ENCODE assay signal across 11 cellular contexts in genomic region chr14:102187044-102187443, GRCh38. TPM values are rescaled to one million over a fixed set of nuclear protein-coding genes. Genes with fewer than 3 reads are reported as not detected.
DNase-seq lines count a peak whose midpoint lies in the region; ATAC-seq and TF ChIP-seq lines count a peak whose summit lies in the region.
"Had no signal": no experiment of that assay in that cellular context is flagged by ENCODE, and none has a peak within 500 bp of the region (broad histone marks: within the 10 kb centered on the region; RNA-seq: fewer than 3 reads in every experiment).

No MANE protein-coding gene starts in this region.

- H3K27me3 ChIP-seq in kidney epithelial cell (ENCODE audit: control insufficient read depth, insufficient read depth, low read length) (no peaks in the 10 kb centered on the region), upper lobe of left lung (no peaks in the 10 kb centered on the region)

- DNase-seq in Right ventricle myocardium superior (no peak), left ventricle myocardium superior (no peak), kidney epithelial cell (ENCODE audit: low read depth) (peak; percentile 37), upper lobe of left lung (no peak)
- DNase-seq in activated CD4-positive, alpha-beta T cell treated with anti-CD3 and anti-CD28 coated beads, Interleukin-2, amount 50 U/mL, for 48 hours, result no peak
- DNase-seq: activated T-cell treated with anti-CD3 and anti-CD28 coated beads, Interleukin-2, amount 50 U/mL, for 4 hours; NCI-H1436; stimulated activated naive B cell treated with anti-CD40 and anti-IgM and Interleukin-4, amounts not matched to agents 10 μg/mL and 1 μg/mL and 100 μg/mL, for 72 hours had no signal

- no peak for TF ChIP-seq CTCF in kidney epithelial cell (IDR thresholded peaks at IDR 0.05; ENCODE audit: insufficient read depth, low read length, poor library complexity, severe bottlenecking)
- no peak for TF ChIP-seq CTCF in upper lobe of left lung (IDR thresholded peaks at IDR 0.05)

- no peaks in the 10 kb centered on the region for H3K36me3 ChIP-seq in kidney epithelial cell (ENCODE audit: control insufficient read depth, insufficient read depth, low read length)
- H3K36me3 ChIP-seq in upper lobe of left lung, result no peaks in the 10 kb centered on the region

- 49 to 58% methylated on average over 3 of the region's 3 CpGs for WGBS in upper lobe of left lung, 2 donors

- no peak for TF ChIP-seq POLR2A in upper lobe of left lung (IDR thresholded peaks at IDR 0.05)

- ATAC-seq in Right ventricle myocardium superior (ENCODE audit: poor library complexity) (peak; percentile 8), left ventricle myocardium superior (no peak), upper lobe of left lung (ENCODE audit: low FRiP score in 2 of 2) (peak; percentile 47 to 82), GM19452 (IDR thresholded peaks at IDR 0.05; ENCODE audit: unreplicated experiment) (no peak), HG02588 (IDR thresholded peaks at IDR 0.05; ENCODE audit: unreplicated experiment) (no peak)
- ATAC-seq: activated T-cell treated with anti-CD3 and anti-CD28 coated beads, Interleukin-2, amount 50 U/mL, for 4 hours; stimulated activated naive B cell treated with anti-CD40 and anti-IgM and Interleukin-4, amounts not matched to agents 10 μg/mL and 1 μg/mL and 100 μg/mL, for 72 hours had no signal

- peak overlapping the region; percentile 82 for H3K27ac ChIP-seq in angular gyrus (ENCODE audit: low read depth, low read length)
- peak overlapping the region in 3 of 4 donors; percentile 36 to 45 (median 44) for H3K27ac ChIP-seq in upper lobe of left lung

- no peak for TF ChIP-seq EP300 in upper lobe of left lung (IDR thresholded peaks at IDR 0.05)

- no peaks in the 10 kb centered on the region for H3K9me3 ChIP-seq in upper lobe of left lung

- H3K4me3 ChIP-seq in kidney epithelial cell (ENCODE audit: low read depth, low read length), result no peak overlapping the region
- H3K4me3 ChIP-seq in upper lobe of left lung, result no peak overlapping the region

- intact Hi-C loops in Right ventricle myocardium superior (cut with DNase I) (no loop called here), left ventricle myocardium superior (cut with micrococcal nuclease) (no loop called here)

- H3K4me1 ChIP-seq in upper lobe of left lung, result peaks cover 18 to 33% (median 25%) of the 10 kb centered on the region in 4 donors

RNA-seq across cellular contexts. Expression of gene WDR20, which starts 47.3 kb away (rescaled TPM):
- total RNA-seq in Right ventricle myocardium superior, result 19.2 TPM
- total RNA-seq in left ventricle myocardium superior, result 20.5 TPM
- total RNA-seq in kidney epithelial cell, result 14.0 and 16.2 TPM in 2 replicates
- 10 to 100 TPM; 16.3 to 28.8 (median 20.6) TPM for total RNA-seq in upper lobe of left lung

Comparison
In these comparisons a context has a peak if more than half of its experiments do, and no peak if none do; other contexts are left out.
1. ATAC-seq: peak in Right ventricle myocardium superior (single experiment) and upper lobe of left lung (2 of 2); none in left ventricle myocardium superior (single experiment), GM19452 (single experiment) and HG02588 (single experiment).